Comparison of ENCODE assay signal across 10 cellular contexts in the genomic region with DNA sequence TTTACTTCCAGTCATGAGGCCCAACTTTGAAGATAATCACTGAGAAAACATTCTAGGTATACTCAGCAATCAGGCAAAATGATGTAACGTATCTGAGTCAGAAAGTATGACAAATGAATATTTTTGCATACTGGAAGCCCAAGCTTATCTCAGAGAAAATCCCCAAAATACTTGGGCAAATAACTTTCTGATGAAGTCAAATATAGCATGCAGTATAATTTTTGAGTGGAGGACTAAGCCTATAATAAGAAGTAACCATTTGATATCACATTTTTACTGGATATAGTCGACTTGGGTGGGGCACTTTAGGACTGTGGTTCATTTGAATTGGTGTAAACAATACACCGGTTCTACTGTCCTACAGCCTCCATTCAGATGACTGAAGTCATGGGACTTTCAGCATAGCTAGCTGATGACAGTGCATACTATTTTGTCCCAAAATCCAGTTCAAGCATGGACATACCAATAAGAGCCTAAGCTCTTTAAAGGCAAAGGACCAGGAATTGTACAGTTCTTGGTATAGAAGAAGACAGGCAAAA. TPM values are rescaled to one million over a fixed set of nuclear protein-coding genes. Genes with fewer than 3 reads are reported as not detected.
A peak's percentile ranks its signal among the peaks of the same experiment; 100 is the strongest.
DNase-seq lines count a peak whose midpoint lies in the region; ATAC-seq and TF ChIP-seq lines count a peak whose summit lies in the region.
"Had no signal": no experiment of that assay in that cellular context is flagged by ENCODE, and none has a peak within 500 bp of the region (broad histone marks: within the 10 kb centered on the region; RNA-seq: fewer than 3 reads in every experiment).

No MANE protein-coding gene starts in this region.

- in situ Hi-C loops in transverse colon (cut with MboI; ENCODE audit: low pct_ligation_motif_present in 1 of 4, low pct_unique_long_range_greater_than_20kb in 1 of 4, low sequenced_read_pairs in 3 of 4): loop anchor here in 1 of 4 donors (10.0 kb wide), 1 partner anchor 52 kb away; no protein-coding TSS in a partner anchor

- no peaks in the 10 kb centered on the region for H3K9me3 Mint-ChIP-seq in activated CD8-positive, alpha-beta T cell treated with anti-CD3 and anti-CD28 coated beads for 36 hours
- no peaks in the 10 kb centered on the region for H3K9me3 Mint-ChIP-seq in activated CD8-positive, alpha-beta T cell treated with anti-CD3 and anti-CD28 coated beads, Interleukin-2, amount 10 ng/mL, durations not matched to agents 7 days and 5 days (ENCODE audit: insufficient read depth)

- CTCF ChIA-PET in activated CD8-positive, alpha-beta T cell treated with anti-CD3 and anti-CD28 coated beads for 36 hours (lab: Charles Lee): interaction anchor here (1.3 to 4.3 kb wide), 4 partner anchors 77 to 182 kb away, joined by 3 to 30 read pairs (median 10); no protein-coding TSS in a partner anchor
- CTCF ChIA-PET in activated CD8-positive, alpha-beta T cell treated with anti-CD3 and anti-CD28 coated beads, Interleukin-2, amount 10 ng/mL, durations not matched to agents 7 days and 5 days (lab: Charles Lee): interaction anchor here (1.4 to 7.1 kb wide), 3 partner anchors 8 to 121 kb away, joined by 5 to 47 read pairs (median 13); no protein-coding TSS in a partner anchor

- H3K27ac ChIP-seq in SJCRH30 (peak overlapping the region; percentile 2; the same call in 1 of the 2 replicates), transverse colon (peak overlapping the region; percentile 96 to 98 (median 98))

- H3K27me3 ChIP-seq in SJCRH30 (no peaks in the 10 kb centered on the region), transverse colon (no peaks in the 10 kb centered on the region)

- 29 to 38% methylated on average over 3 of the region's 3 CpGs for WGBS in transverse colon (ENCODE audit: low coverage in 1 of 2), 2 donors
- WGBS in lower leg skin, 2 donors: 37 to 52% methylated on average over 3 of the region's 3 CpGs

- H3K4me1 Mint-ChIP-seq in activated CD8-positive, alpha-beta T cell treated with anti-CD3 and anti-CD28 coated beads for 36 hours (ENCODE audit: low read depth): peaks cover 34% of the 10 kb centered on the region
- H3K4me1 Mint-ChIP-seq in activated CD8-positive, alpha-beta T cell treated with anti-CD3 and anti-CD28 coated beads, Interleukin-2, amount 10 ng/mL, durations not matched to agents 7 days and 5 days (ENCODE audit: low read depth): peaks cover 25% of the 10 kb centered on the region

- H3K4me3 Mint-ChIP-seq in activated CD8-positive, alpha-beta T cell treated with anti-CD3 and anti-CD28 coated beads for 36 hours: no peak overlapping the region
- no peak overlapping the region for H3K4me3 Mint-ChIP-seq in activated CD8-positive, alpha-beta T cell treated with anti-CD3 and anti-CD28 coated beads, Interleukin-2, amount 10 ng/mL, durations not matched to agents 7 days and 5 days

- H3K27ac Mint-ChIP-seq in activated CD8-positive, alpha-beta T cell treated with anti-CD3 and anti-CD28 coated beads for 36 hours: peak overlapping the region; percentile 30
- no peak overlapping the region for H3K27ac Mint-ChIP-seq in activated CD8-positive, alpha-beta T cell treated with anti-CD3 and anti-CD28 coated beads, Interleukin-2, amount 10 ng/mL, durations not matched to agents 7 days and 5 days

- no peak for ATAC-seq in activated CD8-positive, alpha-beta T cell treated with anti-CD3 and anti-CD28 coated beads for 36 hours
- ATAC-seq in activated CD8-positive, alpha-beta T cell treated with anti-CD3 and anti-CD28 coated beads, Interleukin-2, amount 10 ng/mL, durations not matched to agents 7 days and 5 days: no peak
- ATAC-seq in GM18909 (IDR thresholded peaks at IDR 0.05; ENCODE audit: poor library complexity, unreplicated experiment): no peak
- no peak for ATAC-seq in HG03135 (IDR thresholded peaks at IDR 0.05; ENCODE audit: unreplicated experiment)

- DNase-seq in activated CD8-positive, alpha-beta T cell treated with anti-CD3 and anti-CD28 coated beads for 36 hours: no peak
- DNase-seq in activated CD8-positive, alpha-beta T cell treated with anti-CD3 and anti-CD28 coated beads, Interleukin-2, amount 10 ng/mL, durations not matched to agents 7 days and 5 days: no peak
- no peak for DNase-seq in SJCRH30
- DNase-seq in fibroblast of gingiva (ENCODE audit: low read depth): peak; percentile 29
- no peak for DNase-seq in transverse colon
- no peak for DNase-seq in lower leg skin (ENCODE audit: low spot score in 2 of 2)
- DNase-seq: occipital lobe had no signal

- TF ChIP-seq EP300 in transverse colon (IDR thresholded peaks at IDR 0.05; ENCODE audit: low read depth): no peak

- intact Hi-C loops in activated CD8-positive, alpha-beta T cell treated with anti-CD3 and anti-CD28 coated beads for 36 hours (cut with micrococcal nuclease): loop anchor here (10.0 kb wide), 1 partner anchor 348 kb away; no protein-coding TSS in a partner anchor
- intact Hi-C loops in transverse colon (cut with DNase I; ENCODE audit: low total_unique reads): no loop called here
- intact Hi-C loops in lower leg skin (cut with DNase I; ENCODE audit: low total_unique reads): loop anchor here (10.0 kb wide), 1 partner anchor 72 kb away; no protein-coding TSS in a partner anchor

- no peak for TF ChIP-seq CTCF in activated CD8-positive, alpha-beta T cell treated with anti-CD3 and anti-CD28 coated beads for 36 hours (IDR thresholded peaks at IDR 0.05)
- TF ChIP-seq CTCF in transverse colon (IDR thresholded peaks at IDR 0.05) (no peak), lower leg skin (IDR thresholded peaks at IDR 0.05) (no peak)

- H3K4me1 ChIP-seq in SJCRH30 (peaks cover 20% of the 10 kb centered on the region), transverse colon (peaks cover 8 to 32% (median 27%) of the 10 kb centered on the region in 4 donors)

- no peak overlapping the region for H3K4me3 ChIP-seq in SJCRH30
- H3K4me3 ChIP-seq in transverse colon: no peak overlapping the region
- no peak overlapping the region for H3K4me3 ChIP-seq in lower leg skin (ENCODE audit: low read depth, poor library complexity, severe bottlenecking)

- peaks cover 18% of the 10 kb centered on the region for H3K36me3 ChIP-seq in SJCRH30
- H3K36me3 ChIP-seq in transverse colon: peaks cover 0 to 3% (median under 1%) of the 10 kb centered on the region in 4 donors

- POLR2A ChIA-PET in activated CD8-positive, alpha-beta T cell treated with anti-CD3 and anti-CD28 coated beads for 36 hours (lab: Charles Lee): interaction anchor here (5.0 kb wide), 1 partner anchor 8 kb away, joined by 33 read pairs; no protein-coding TSS in a partner anchor
- POLR2A ChIA-PET in activated CD8-positive, alpha-beta T cell treated with anti-CD3 and anti-CD28 coated beads, Interleukin-2, amount 10 ng/mL, durations not matched to agents 7 days and 5 days (lab: Charles Lee): no interaction called here

- no peaks in the 10 kb centered on the region for H3K27me3 Mint-ChIP-seq in activated CD8-positive, alpha-beta T cell treated with anti-CD3 and anti-CD28 coated beads for 36 hours
- H3K27me3 Mint-ChIP-seq in activated CD8-positive, alpha-beta T cell treated with anti-CD3 and anti-CD28 coated beads, Interleukin-2, amount 10 ng/mL, durations not matched to agents 7 days and 5 days (ENCODE audit: low read depth): peaks cover 4% of the 10 kb centered on the region
- H3K27me3 Mint-ChIP-seq: B cell had no signal

- peaks cover 12% of the 10 kb centered on the region for H3K36me3 Mint-ChIP-seq in activated CD8-positive, alpha-beta T cell treated with anti-CD3 and anti-CD28 coated beads for 36 hours (ENCODE audit: low read depth)
- H3K36me3 Mint-ChIP-seq in activated CD8-positive, alpha-beta T cell treated with anti-CD3 and anti-CD28 coated beads, Interleukin-2, amount 10 ng/mL, durations not matched to agents 7 days and 5 days (ENCODE audit: low read depth): peaks cover 13% of the 10 kb centered on the region

- TF ChIP-seq POLR2A in transverse colon (IDR thresholded peaks at IDR 0.05): no peak
- no peak for TF ChIP-seq POLR2A in lower leg skin (IDR thresholded peaks at IDR 0.05)

- H3K9me3 ChIP-seq in SJCRH30 (replicated peaks): no peaks in the 10 kb centered on the region
- no peaks in the 10 kb centered on the region for H3K9me3 ChIP-seq in transverse colon

RNA-seq across cellular contexts. Expression of a gene that starts 2.3 kb away (rescaled TPM):
- 10 to 100 TPM; 33.5 to 34.3 TPM for total RNA-seq in activated CD8-positive, alpha-beta T cell treated with anti-CD3 and anti-CD28 coated beads for 36 hours
- 10 to 100 TPM; 17.9 to 21.7 TPM for total RNA-seq in activated CD8-positive, alpha-beta T cell treated with anti-CD3 and anti-CD28 coated beads, Interleukin-2, amount 10 ng/mL, durations not matched to agents 7 days and 5 days
- 103 and 126 TPM in 2 replicates for total RNA-seq in SJCRH30 (2014; rRNA removed; shearing (Covaris generic))
- total RNA-seq in transverse colon (10 to 100 TPM in 3 of 4 donors, 1 to 10 TPM in 1; 2.0 to 79.7 (median 69.9) TPM), lower leg skin (10 to 100 TPM; 25.2 to 44.4 (median 29.0) TPM)
